Comparison of ENCODE assay signal across 21 cellular contexts in the genomic region with DNA sequence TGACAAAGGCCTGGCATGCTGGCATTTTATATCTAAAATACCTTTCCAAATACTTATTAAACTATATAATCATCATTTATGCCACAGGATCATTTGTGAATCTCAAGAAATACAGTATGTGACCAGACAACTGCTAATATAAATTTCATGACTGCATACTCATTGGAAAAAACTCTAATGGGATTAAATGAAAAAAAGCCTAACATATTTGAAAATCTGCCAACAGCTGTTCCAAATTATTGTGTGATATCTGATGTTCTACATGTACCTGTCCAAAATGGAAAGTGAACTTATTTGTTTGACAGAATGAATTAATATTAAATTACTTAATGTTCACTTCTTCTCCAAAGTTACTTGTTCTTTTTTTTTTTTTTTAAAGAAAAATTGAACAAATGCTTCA.
DNase-seq lines count a peak whose midpoint lies in the region; FAIRE-seq and TF ChIP-seq lines count a peak whose summit lies in the region.
"Had no signal": no experiment of that assay in that cellular context is flagged by ENCODE, and none has a peak within 500 bp of the region (broad histone marks: within the 10 kb centered on the region; RNA-seq: fewer than 3 reads in every experiment).

No MANE protein-coding gene starts in this region.

- no peak overlapping the region for H3K4me3 Mint-ChIP-seq in osteocyte (ENCODE audit: unreplicated experiment)
- no peak overlapping the region for H3K4me3 Mint-ChIP-seq in activated T-helper 2 cell treated with anti-CD3 and anti-CD28 coated beads, Interferon-gamma antibody, Interleukin-2, Interleukin-4, amounts not matched to agents 10 μg/mL and 5 μg/mL and 100 μg/mL, durations not matched to agents 14 hours and 24 hours and 36 hours (ENCODE audit: low read depth)
- H3K4me3 Mint-ChIP-seq: activated CD8-positive, alpha-beta T cell treated with anti-CD3 and anti-CD28 coated beads for 36 hours; activated T-cell treated with anti-CD3 and anti-CD28 coated beads, Interleukin-2, amount 50 U/mL, for 72 hours; CD4-positive, CD25-positive, alpha-beta regulatory T cell; dendritic cell treated with granulocyte-macrophage colony-stimulating factor and Interleukin-4, amounts not matched to agents 40 ng/mL and 50 ng/mL, for 4 days had no signal

- peak overlapping the region; percentile 95 for H3K27ac Mint-ChIP-seq in osteocyte (ENCODE audit: unreplicated experiment)
- no peak overlapping the region for H3K27ac Mint-ChIP-seq in activated T-helper 2 cell treated with anti-CD3 and anti-CD28 coated beads, Interferon-gamma antibody, Interleukin-2, Interleukin-4, amounts not matched to agents 10 μg/mL and 5 μg/mL and 100 μg/mL, durations not matched to agents 14 hours and 24 hours and 36 hours
- H3K27ac Mint-ChIP-seq: activated CD8-positive, alpha-beta T cell treated with anti-CD3 and anti-CD28 coated beads for 36 hours; activated T-cell treated with anti-CD3 and anti-CD28 coated beads, Interleukin-2, amount 50 U/mL, for 72 hours; CD4-positive, CD25-positive, alpha-beta regulatory T cell; dendritic cell treated with granulocyte-macrophage colony-stimulating factor and Interleukin-4, amounts not matched to agents 40 ng/mL and 50 ng/mL, for 4 days had no signal

- H3K9me3 Mint-ChIP-seq in osteocyte (ENCODE audit: unreplicated experiment) = no peaks in the 10 kb centered on the region
- H3K9me3 Mint-ChIP-seq in activated T-helper 2 cell treated with anti-CD3 and anti-CD28 coated beads, Interferon-gamma antibody, Interleukin-2, Interleukin-4, amounts not matched to agents 10 μg/mL and 5 μg/mL and 100 μg/mL, durations not matched to agents 14 hours and 24 hours and 36 hours = no peaks in the 10 kb centered on the region
- H3K9me3 Mint-ChIP-seq: activated CD8-positive, alpha-beta T cell treated with anti-CD3 and anti-CD28 coated beads for 36 hours; activated T-cell treated with anti-CD3 and anti-CD28 coated beads, Interleukin-2, amount 50 U/mL, for 72 hours; dendritic cell treated with granulocyte-macrophage colony-stimulating factor and Interleukin-4, amounts not matched to agents 40 ng/mL and 50 ng/mL, for 4 days had no signal

- H3K27me3 ChIP-seq in sigmoid colon = no peaks in the 10 kb centered on the region
- H3K27me3 ChIP-seq: Peyer's patch, thyroid gland had no signal

- H3K9me3 ChIP-seq in sigmoid colon = no peaks in the 10 kb centered on the region
- H3K9me3 ChIP-seq: Peyer's patch, thyroid gland had no signal

- TF ChIP-seq POLR2A in sigmoid colon (IDR thresholded peaks at IDR 0.05) = no peak

- peaks cover 20% of the 10 kb centered on the region for H3K36me3 Mint-ChIP-seq in osteocyte (ENCODE audit: unreplicated experiment)
- H3K36me3 Mint-ChIP-seq in activated T-helper 2 cell treated with anti-CD3 and anti-CD28 coated beads, Interferon-gamma antibody, Interleukin-2, Interleukin-4, amounts not matched to agents 10 μg/mL and 5 μg/mL and 100 μg/mL, durations not matched to agents 14 hours and 24 hours and 36 hours (ENCODE audit: low read depth) = peaks cover 23% of the 10 kb centered on the region

- H3K36me3 ChIP-seq in sigmoid colon = peaks cover 0 to 20% (median 0%) of the 10 kb centered on the region in 4 donors
- H3K36me3 ChIP-seq: Peyer's patch, thyroid gland had no signal

- peaks cover 0 to 29% (median 18%) of the 10 kb centered on the region in 4 donors for H3K4me1 ChIP-seq in sigmoid colon
- H3K4me1 ChIP-seq: Peyer's patch, thyroid gland had no signal

- peak overlapping the region in 1 of 4 donors; percentile 40 for H3K27ac ChIP-seq in sigmoid colon
- H3K27ac ChIP-seq: Peyer's patch, thyroid gland, VCaP had no signal

- intact Hi-C loops in sigmoid colon (cut with DNase I) = no loop called here
- intact Hi-C loops in activated T-helper 2 cell treated with anti-CD3 and anti-CD28 coated beads, Interferon-gamma antibody, Interleukin-2, Interleukin-4, amounts not matched to agents 10 μg/mL and 5 μg/mL and 100 μg/mL, durations not matched to agents 14 hours and 24 hours and 36 hours (cut with micrococcal nuclease) = no loop called here

- no peak for TF ChIP-seq EP300 in sigmoid colon (IDR thresholded peaks at IDR 0.05)

- no peaks in the 10 kb centered on the region for H3K27me3 Mint-ChIP-seq in osteocyte (ENCODE audit: unreplicated experiment)
- H3K27me3 Mint-ChIP-seq in activated T-helper 2 cell treated with anti-CD3 and anti-CD28 coated beads, Interferon-gamma antibody, Interleukin-2, Interleukin-4, amounts not matched to agents 10 μg/mL and 5 μg/mL and 100 μg/mL, durations not matched to agents 14 hours and 24 hours and 36 hours (ENCODE audit: low read depth) = no peaks in the 10 kb centered on the region
- H3K27me3 Mint-ChIP-seq: activated CD8-positive, alpha-beta T cell treated with anti-CD3 and anti-CD28 coated beads for 36 hours; CD4-positive, CD25-positive, alpha-beta regulatory T cell; dendritic cell treated with granulocyte-macrophage colony-stimulating factor and Interleukin-4, amounts not matched to agents 40 ng/mL and 50 ng/mL, for 4 days had no signal

- no peak for TF ChIP-seq CTCF in osteocyte (IDR thresholded peaks at IDR 0.05)
- no peak for TF ChIP-seq CTCF in sigmoid colon (IDR thresholded peaks at IDR 0.05)

- DNase-seq in RPMI7951 (ENCODE audit: low read depth) = peak; percentile 49
- DNase-seq in dedifferentiated amniotic fluid mesenchymal stem cell (ENCODE audit: extremely low spot score) = peak; percentile 17
- no peak for DNase-seq in osteocyte (ENCODE audit: extremely low spot score, unreplicated experiment)
- no peak for DNase-seq in sigmoid colon
- DNase-seq in cerebellar cortex (ENCODE audit: low spot score) = no peak
- DNase-seq in activated T-helper 2 cell treated with anti-CD3 and anti-CD28 coated beads, Interferon-gamma antibody, Interleukin-2, Interleukin-4, amounts not matched to agents 10 μg/mL and 5 μg/mL and 100 μg/mL, durations not matched to agents 14 hours and 24 hours and 36 hours (ENCODE audit: low spot score) = no peak
- DNase-seq in NCI-H187 (lab: John Stamatoyannopoulos, UW) = no peak
- DNase-seq: activated CD8-positive, alpha-beta T cell treated with anti-CD3 and anti-CD28 coated beads for 36 hours; activated T-cell treated with anti-CD3 and anti-CD28 coated beads, Interleukin-2, amount 50 U/mL, for 72 hours; CD4-positive, CD25-positive, alpha-beta regulatory T cell; erythroblast; kidney; midbrain; NCI-H1048; NCI-H748 treated with DMSO at 0.1 percent for 48 hours; Peyer's patch; stimulated activated CD4-positive, alpha-beta T cell treated with anti-CD3 and anti-CD28 coated beads, Interleukin-4, amount 100 ng/mL, for 24 hours; thyroid gland had no signal

- FAIRE-seq in G401.6 (lab: Jason Lieb, UNC) = peak; percentile 28

- peaks cover 48% of the 10 kb centered on the region for H3K4me1 Mint-ChIP-seq in osteocyte (ENCODE audit: unreplicated experiment)
- H3K4me1 Mint-ChIP-seq in activated T-helper 2 cell treated with anti-CD3 and anti-CD28 coated beads, Interferon-gamma antibody, Interleukin-2, Interleukin-4, amounts not matched to agents 10 μg/mL and 5 μg/mL and 100 μg/mL, durations not matched to agents 14 hours and 24 hours and 36 hours (ENCODE audit: low read depth) = peaks cover 16% of the 10 kb centered on the region

- no peak overlapping the region for H3K4me3 ChIP-seq in sigmoid colon
- H3K4me3 ChIP-seq: Peyer's patch, thyroid gland had no signal

Comparison
In these comparisons a context has a peak if more than half of its experiments do, and no peak if none do; other contexts are left out.
1. DNase-seq: peak in RPMI7951 (single experiment) and dedifferentiated amniotic fluid mesenchymal stem cell (single experiment); none in osteocyte (single experiment), sigmoid colon (single experiment), cerebellar cortex (single experiment), activated T-helper 2 cell treated with anti-CD3 and anti-CD28 coated beads, Interferon-gamma antibody, Interleukin-2, Interleukin-4, amounts not matched to agents 10 μg/mL and 5 μg/mL and 100 μg/mL, durations not matched to agents 14 hours and 24 hours and 36 hours (single experiment) and NCI-H187 (0 of 2).